ENCODE assay signal across 13 cellular contexts in genomic region chr2:71843391-71843850, GRCh38.
DNase-seq lines count a peak whose midpoint lies in the region; ATAC-seq, FAIRE-seq and TF ChIP-seq lines count a peak whose summit lies in the region.
"Had no signal": no experiment of that assay in that cellular context is flagged by ENCODE, and none has a peak within 500 bp of the region (broad histone marks: within the 10 kb centered on the region; RNA-seq: fewer than 3 reads in every experiment).

No MANE protein-coding gene starts in this region.

- no peak overlapping the region for H3K4me3 ChIP-seq in endothelial cell of umbilical vein (replicated peaks in 1 of 3; ENCODE audit: insufficient read depth in 1 of 3, low read depth in 1 of 3, low read length in 3 of 3)
- H3K4me3 ChIP-seq: thoracic aorta had no signal

- peak; percentile 92 for FAIRE-seq in endothelial cell of umbilical vein (lab: Jason Lieb, UNC)
- FAIRE-seq: G401.6 had no signal

- H3K9me3 ChIP-seq in endothelial cell of umbilical vein (replicated peaks; ENCODE audit: control insufficient read depth, insufficient read depth, low read length), result no peaks in the 10 kb centered on the region
- H3K9me3 ChIP-seq: thoracic aorta had no signal

- no peaks in the 10 kb centered on the region for H3K79me2 ChIP-seq in endothelial cell of umbilical vein (ENCODE audit: control insufficient read depth, insufficient read depth, low read length)

- H3K4me1 ChIP-seq in endothelial cell of umbilical vein (ENCODE audit: control insufficient read depth, extremely low read depth, insufficient read depth, low read length), result peaks cover 17% of the 10 kb centered on the region

- no peak for TF ChIP-seq POLR2A in endothelial cell of umbilical vein (IDR thresholded peaks at IDR 0.05; ENCODE audit: low read depth, low read length)

- no peak for ATAC-seq in HG03159 (IDR thresholded peaks at IDR 0.05; ENCODE audit: unreplicated experiment)
- ATAC-seq in HG02870 (IDR thresholded peaks at IDR 0.05; ENCODE audit: unreplicated experiment), result no peak
- no peak for ATAC-seq in GM21529 (IDR thresholded peaks at IDR 0.05; ENCODE audit: unreplicated experiment)

- no peak overlapping the region for H3K27ac ChIP-seq in endothelial cell of umbilical vein (ENCODE audit: insufficient read depth, low read depth, low read length)
- H3K27ac ChIP-seq: thoracic aorta had no signal

- no peak overlapping the region for H3K4me2 ChIP-seq in endothelial cell of umbilical vein (ENCODE audit: insufficient read depth, low read length)

- intact Hi-C loops in endothelial cell of umbilical vein (cut with micrococcal nuclease), result no loop called here

- POLR2A ChIA-PET in endothelial cell of umbilical vein (lab: Charles Lee), result no interaction called here

- DNase-seq in AG08395 (ENCODE audit: low spot score) (peak; percentile 81), LHCN-M2 (ENCODE audit: low read depth) (peak; percentile 83), endothelial cell of umbilical vein (ENCODE audit: low read depth, low spot score) (peak; percentile 73), islet precursor cell (peak; percentile 90), C1 segment of cervical spinal cord (lab: John Stamatoyannopoulos, UW) (no peak)
- DNase-seq: activated CD4-positive, alpha-beta memory T cell treated with anti-CD3 and anti-CD28 coated beads, Interleukin-2, amount 10 ng/mL, durations not matched to agents 7 days and 5 days; NCI-H2029 treated with DMSO at 0.1 percent for 48 hours; T-helper 2 cell had no signal

- H3K9me1 ChIP-seq in endothelial cell of umbilical vein (replicated peaks; ENCODE audit: control insufficient read depth, extremely low read depth, insufficient read depth, low read length), result no peaks in the 10 kb centered on the region

- no peak for TF ChIP-seq CTCF in endothelial cell of umbilical vein (IDR thresholded peaks at IDR 0.05; ENCODE audit: extremely low read depth in 1 of 2, insufficient read depth in 1 of 2, low read depth in 1 of 2, low read length in 2 of 2)

- H4K20me1 ChIP-seq in endothelial cell of umbilical vein (replicated peaks; ENCODE audit: control insufficient read depth, extremely low read depth, insufficient read depth, low read length), result no peaks in the 10 kb centered on the region

- dilution Hi-C loops in endothelial cell of umbilical vein (cut with MboI; ENCODE audit: extremely low pct_ligation_motif_present, low sequenced_read_pairs), result no loop called here

- BruUV-seq in endothelial cell of umbilical vein (replicated peaks; lab: Mats Ljungman, UMichigan), result no TSS peak

- no peak overlapping the region for H3K9ac ChIP-seq in endothelial cell of umbilical vein (replicated peaks; ENCODE audit: extremely low read depth, insufficient read depth, low read length)

- no peak overlapping the region for H2AFZ ChIP-seq in endothelial cell of umbilical vein (ENCODE audit: low read depth, low read length)

- no peaks in the 10 kb centered on the region for H3K36me3 ChIP-seq in endothelial cell of umbilical vein (ENCODE audit: control insufficient read depth in 2 of 2, extremely low read depth in 1 of 2, insufficient read depth in 2 of 2, low read length in 2 of 2)
- H3K36me3 ChIP-seq: thoracic aorta had no signal

- H3K27me3 ChIP-seq in endothelial cell of umbilical vein (ENCODE audit: control insufficient read depth in 2 of 2, insufficient read depth in 2 of 2, low read length in 2 of 2), result no peaks in the 10 kb centered on the region

- CTCF ChIA-PET in endothelial cell of umbilical vein (lab: Charles Lee), result interaction anchor here (1.0 to 1.1 kb wide), 2 partner anchors 42 to 544 kb away, joined by 3 read pairs; no protein-coding TSS in a partner anchor

TF ChIP-seq in endothelial cell of umbilical vein, 7 proteins besides CTCF, POLR2A, EP300 and RAD21:
- TF ChIP-seq JUN (IDR thresholded peaks at IDR 0.05; ENCODE audit: borderline replicate concordance, insufficient read depth, insufficient read length, low read depth) (peak; percentile 67), POLR2AphosphoS5 (IDR thresholded peaks at IDR 0.05; ENCODE audit: insufficient read depth, low read depth, low read length) (peak; percentile 22), MYC (IDR thresholded peaks at IDR 0.05; ENCODE audit: low read depth, low read length) (no peak), MAX (IDR thresholded peaks at IDR 0.05; ENCODE audit: insufficient read depth, insufficient read length) (no peak), FOS (IDR thresholded peaks at IDR 0.05; ENCODE audit: borderline replicate concordance, insufficient read depth, low read length) (peak; percentile 90)

Comparison
In these comparisons a context has a peak if more than half of its experiments do, and no peak if none do; other contexts are left out.
1. DNase-seq: peak in AG08395 (single experiment), LHCN-M2 (single experiment), endothelial cell of umbilical vein (single experiment) and islet precursor cell (single experiment); none in C1 segment of cervical spinal cord (0 of 14).